1 cellular context compared by ENCODE assay signal in the genomic region with DNA sequence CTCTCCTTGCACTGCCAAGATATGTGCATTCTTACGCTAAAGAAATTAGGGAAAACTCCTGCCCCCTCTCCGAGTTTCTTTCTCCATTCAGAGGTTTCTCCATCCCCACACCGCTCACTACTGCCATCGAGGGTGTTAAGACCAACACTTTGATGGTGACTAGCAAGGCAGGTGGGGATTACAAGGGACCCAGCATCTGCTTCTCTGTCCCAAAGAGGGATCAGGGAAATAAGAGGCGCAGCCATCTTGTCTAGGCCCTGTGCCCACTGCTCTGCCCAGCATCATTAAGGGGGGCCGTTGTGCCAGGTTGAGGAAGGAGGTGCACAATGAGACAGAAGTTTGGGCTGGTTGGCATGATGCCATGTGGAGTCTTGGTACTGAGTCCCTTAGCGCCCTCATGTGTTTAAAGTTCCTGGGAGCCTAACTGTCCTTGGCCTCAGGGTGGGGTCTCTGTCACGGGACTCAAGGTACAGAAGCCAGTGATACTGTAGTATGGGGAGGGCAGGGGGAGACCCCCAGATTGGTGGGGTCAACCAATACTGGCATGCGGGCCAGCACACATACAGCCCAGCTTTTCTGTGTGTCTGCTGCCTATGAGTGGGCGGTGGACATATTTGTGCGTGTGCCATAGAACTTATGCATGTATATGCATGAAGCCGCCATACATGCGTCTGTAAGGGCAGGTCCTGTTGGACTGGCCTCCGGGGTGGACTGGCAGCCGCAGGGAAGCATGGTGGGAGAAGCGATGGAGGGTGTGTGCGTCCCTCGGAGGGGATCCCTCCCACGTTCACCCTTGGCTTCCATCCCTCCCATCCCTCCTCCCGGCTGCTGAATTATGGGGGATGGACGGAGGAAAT.
TF ChIP-seq lines count a peak whose summit lies in the region.

No MANE protein-coding gene starts in this region.

TF ChIP-seq in K562, 482 proteins besides CTCF, POLR2A, EP300 and RAD21 (continued from another document):
- TF ChIP-seq, protein P1, sequence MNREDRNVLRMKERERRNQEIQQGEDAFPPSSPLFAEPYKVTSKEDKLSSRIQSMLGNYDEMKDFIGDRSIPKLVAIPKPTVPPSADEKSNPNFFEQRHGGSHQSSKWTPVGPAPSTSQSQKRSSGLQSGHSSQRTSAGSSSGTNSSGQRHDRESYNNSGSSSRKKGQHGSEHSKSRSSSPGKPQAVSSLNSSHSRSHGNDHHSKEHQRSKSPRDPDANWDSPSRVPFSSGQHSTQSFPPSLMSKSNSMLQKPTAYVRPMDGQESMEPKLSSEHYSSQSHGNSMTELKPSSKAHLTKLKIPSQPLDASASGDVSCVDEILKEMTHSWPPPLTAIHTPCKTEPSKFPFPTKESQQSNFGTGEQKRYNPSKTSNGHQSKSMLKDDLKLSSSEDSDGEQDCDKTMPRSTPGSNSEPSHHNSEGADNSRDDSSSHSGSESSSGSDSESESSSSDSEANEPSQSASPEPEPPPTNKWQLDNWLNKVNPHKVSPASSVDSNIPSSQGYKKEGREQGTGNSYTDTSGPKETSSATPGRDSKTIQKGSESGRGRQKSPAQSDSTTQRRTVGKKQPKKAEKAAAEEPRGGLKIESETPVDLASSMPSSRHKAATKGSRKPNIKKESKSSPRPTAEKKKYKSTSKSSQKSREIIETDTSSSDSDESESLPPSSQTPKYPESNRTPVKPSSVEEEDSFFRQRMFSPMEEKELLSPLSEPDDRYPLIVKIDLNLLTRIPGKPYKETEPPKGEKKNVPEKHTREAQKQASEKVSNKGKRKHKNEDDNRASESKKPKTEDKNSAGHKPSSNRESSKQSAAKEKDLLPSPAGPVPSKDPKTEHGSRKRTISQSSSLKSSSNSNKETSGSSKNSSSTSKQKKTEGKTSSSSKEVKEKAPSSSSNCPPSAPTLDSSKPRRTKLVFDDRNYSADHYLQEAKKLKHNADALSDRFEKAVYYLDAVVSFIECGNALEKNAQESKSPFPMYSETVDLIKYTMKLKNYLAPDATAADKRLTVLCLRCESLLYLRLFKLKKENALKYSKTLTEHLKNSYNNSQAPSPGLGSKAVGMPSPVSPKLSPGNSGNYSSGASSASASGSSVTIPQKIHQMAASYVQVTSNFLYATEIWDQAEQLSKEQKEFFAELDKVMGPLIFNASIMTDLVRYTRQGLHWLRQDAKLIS (CRISPR knock-in tag; IDR thresholded peaks at IDR 0.05), result 0 out of 2 replicates have a peak, but pooled peaks have one; percentile 12
- TF ChIP-seq EGR1 (conservative IDR thresholded peaks at IDR 0.05) (peak; percentile 79), ZNF431 (CRISPR knock-in tag; IDR thresholded peaks at IDR 0.05) (no peak), CHD1 (IDR thresholded peaks at IDR 0.05; ENCODE audit: low read length) (no peak), LARP7 (IDR thresholded peaks at IDR 0.05) (no peak), ZNF644 (tag; IDR thresholded peaks at IDR 0.05; ENCODE audit: low read depth) (no peak), ZNF699 (CRISPR knock-in tag; IDR thresholded peaks at IDR 0.05; ENCODE audit: insufficient replicate concordance) (no peak), CBFB (CRISPR knock-in tag; IDR thresholded peaks at IDR 0.05) (peak; percentile 38; the same call in 1 of the 2 replicates), GTF2F1 (IDR thresholded peaks at IDR 0.05; ENCODE audit: low read depth, low read length) (0 out of 2 replicates have a peak, but pooled peaks have one; percentile 17), TAF9B (IDR thresholded peaks at IDR 0.05; ENCODE audit: partially characterized antibody) (no peak), FOXM1 (IDR thresholded peaks at IDR 0.05; ENCODE audit: low read depth) (no peak), FOXM1 (CRISPR knock-in tag; IDR thresholded peaks at IDR 0.05; ENCODE audit: low read depth) (0 out of 2 replicates have a peak, but pooled peaks have one; percentile 71), ZNF124 (CRISPR knock-in tag; IDR thresholded peaks at IDR 0.05) (no peak), NR1H2 (CRISPR knock-in tag; IDR thresholded peaks at IDR 0.05) (peak; percentile 78; the same call in 1 of the 2 replicates), ZFPM2 (CRISPR knock-in tag; IDR thresholded peaks at IDR 0.05) (no peak), ZNF354B (CRISPR knock-in tag; IDR thresholded peaks at IDR 0.05) (no peak), U2AF1 (optimal IDR thresholded peaks at IDR 0.05; ENCODE audit: low read depth, low read length) (no peak), HLTF (IDR thresholded peaks at IDR 0.05) (no peak), SP2 (IDR thresholded peaks at IDR 0.05; ENCODE audit: extremely low read depth, low read depth, low read length, poor library complexity, severe bottlenecking) (no peak), SMAD1 (IDR thresholded peaks at IDR 0.05; ENCODE audit: low read depth, low read length, partially characterized antibody) (peak; percentile 39), ZNF780A (CRISPR knock-in tag; IDR thresholded peaks at IDR 0.05) (no peak), ZNF24 (IDR thresholded peaks at IDR 0.05) (no peak), HNRNPUL1 (IDR thresholded peaks at IDR 0.05; ENCODE audit: low read length) (no peak), MAFF (IDR thresholded peaks at IDR 0.05; ENCODE audit: low read length) (no peak), NFYB (IDR thresholded peaks at IDR 0.05; ENCODE audit: extremely low read depth, insufficient read length) (no peak), ZNF197 (CRISPR knock-in tag; IDR thresholded peaks at IDR 0.05; ENCODE audit: low read depth) (no peak), ZNF282 (CRISPR knock-in tag; IDR thresholded peaks at IDR 0.05) (no peak), C11orf30 (IDR thresholded peaks at IDR 0.05; ENCODE audit: low read depth) (no peak)
- TF ChIP-seq, protein P2, sequence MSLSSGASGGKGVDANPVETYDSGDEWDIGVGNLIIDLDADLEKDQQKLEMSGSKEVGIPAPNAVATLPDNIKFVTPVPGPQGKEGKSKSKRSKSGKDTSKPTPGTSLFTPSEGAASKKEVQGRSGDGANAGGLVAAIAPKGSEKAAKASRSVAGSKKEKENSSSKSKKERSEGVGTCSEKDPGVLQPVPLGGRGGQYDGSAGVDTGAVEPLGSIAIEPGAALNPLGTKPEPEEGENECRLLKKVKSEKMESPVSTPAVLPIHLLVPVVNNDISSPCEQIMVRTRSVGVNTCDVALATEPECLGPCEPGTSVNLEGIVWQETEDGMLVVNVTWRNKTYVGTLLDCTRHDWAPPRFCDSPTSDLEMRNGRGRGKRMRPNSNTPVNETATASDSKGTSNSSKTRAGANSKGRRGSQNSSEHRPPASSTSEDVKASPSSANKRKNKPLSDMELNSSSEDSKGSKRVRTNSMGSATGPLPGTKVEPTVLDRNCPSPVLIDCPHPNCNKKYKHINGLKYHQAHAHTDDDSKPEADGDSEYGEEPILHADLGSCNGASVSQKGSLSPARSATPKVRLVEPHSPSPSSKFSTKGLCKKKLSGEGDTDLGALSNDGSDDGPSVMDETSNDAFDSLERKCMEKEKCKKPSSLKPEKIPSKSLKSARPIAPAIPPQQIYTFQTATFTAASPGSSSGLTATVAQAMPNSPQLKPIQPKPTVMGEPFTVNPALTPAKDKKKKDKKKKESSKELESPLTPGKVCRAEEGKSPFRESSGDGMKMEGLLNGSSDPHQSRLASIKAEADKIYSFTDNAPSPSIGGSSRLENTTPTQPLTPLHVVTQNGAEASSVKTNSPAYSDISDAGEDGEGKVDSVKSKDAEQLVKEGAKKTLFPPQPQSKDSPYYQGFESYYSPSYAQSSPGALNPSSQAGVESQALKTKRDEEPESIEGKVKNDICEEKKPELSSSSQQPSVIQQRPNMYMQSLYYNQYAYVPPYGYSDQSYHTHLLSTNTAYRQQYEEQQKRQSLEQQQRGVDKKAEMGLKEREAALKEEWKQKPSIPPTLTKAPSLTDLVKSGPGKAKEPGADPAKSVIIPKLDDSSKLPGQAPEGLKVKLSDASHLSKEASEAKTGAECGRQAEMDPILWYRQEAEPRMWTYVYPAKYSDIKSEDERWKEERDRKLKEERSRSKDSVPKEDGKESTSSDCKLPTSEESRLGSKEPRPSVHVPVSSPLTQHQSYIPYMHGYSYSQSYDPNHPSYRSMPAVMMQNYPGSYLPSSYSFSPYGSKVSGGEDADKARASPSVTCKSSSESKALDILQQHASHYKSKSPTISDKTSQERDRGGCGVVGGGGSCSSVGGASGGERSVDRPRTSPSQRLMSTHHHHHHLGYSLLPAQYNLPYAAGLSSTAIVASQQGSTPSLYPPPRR (CRISPR knock-in tag; IDR thresholded peaks at IDR 0.05; ENCODE audit: borderline replicate concordance), result 0 out of 2 replicates have a peak, but pooled peaks have one; percentile 27
- TF ChIP-seq, protein P3, sequence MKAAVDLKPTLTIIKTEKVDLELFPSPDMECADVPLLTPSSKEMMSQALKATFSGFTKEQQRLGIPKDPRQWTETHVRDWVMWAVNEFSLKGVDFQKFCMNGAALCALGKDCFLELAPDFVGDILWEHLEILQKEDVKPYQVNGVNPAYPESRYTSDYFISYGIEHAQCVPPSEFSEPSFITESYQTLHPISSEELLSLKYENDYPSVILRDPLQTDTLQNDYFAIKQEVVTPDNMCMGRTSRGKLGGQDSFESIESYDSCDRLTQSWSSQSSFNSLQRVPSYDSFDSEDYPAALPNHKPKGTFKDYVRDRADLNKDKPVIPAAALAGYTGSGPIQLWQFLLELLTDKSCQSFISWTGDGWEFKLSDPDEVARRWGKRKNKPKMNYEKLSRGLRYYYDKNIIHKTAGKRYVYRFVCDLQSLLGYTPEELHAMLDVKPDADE (conservative IDR thresholded peaks at IDR 0.05; ENCODE audit: control insufficient read depth, low read depth, low read length), result no peak
- TF ChIP-seq, protein P4, sequence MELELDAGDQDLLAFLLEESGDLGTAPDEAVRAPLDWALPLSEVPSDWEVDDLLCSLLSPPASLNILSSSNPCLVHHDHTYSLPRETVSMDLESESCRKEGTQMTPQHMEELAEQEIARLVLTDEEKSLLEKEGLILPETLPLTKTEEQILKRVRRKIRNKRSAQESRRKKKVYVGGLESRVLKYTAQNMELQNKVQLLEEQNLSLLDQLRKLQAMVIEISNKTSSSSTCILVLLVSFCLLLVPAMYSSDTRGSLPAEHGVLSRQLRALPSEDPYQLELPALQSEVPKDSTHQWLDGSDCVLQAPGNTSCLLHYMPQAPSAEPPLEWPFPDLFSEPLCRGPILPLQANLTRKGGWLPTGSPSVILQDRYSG (tag; conservative IDR thresholded peaks at IDR 0.05; ENCODE audit: low read depth), result no peak
- TF ChIP-seq, protein P5, sequence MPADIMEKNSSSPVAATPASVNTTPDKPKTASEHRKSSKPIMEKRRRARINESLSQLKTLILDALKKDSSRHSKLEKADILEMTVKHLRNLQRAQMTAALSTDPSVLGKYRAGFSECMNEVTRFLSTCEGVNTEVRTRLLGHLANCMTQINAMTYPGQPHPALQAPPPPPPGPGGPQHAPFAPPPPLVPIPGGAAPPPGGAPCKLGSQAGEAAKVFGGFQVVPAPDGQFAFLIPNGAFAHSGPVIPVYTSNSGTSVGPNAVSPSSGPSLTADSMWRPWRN (IDR thresholded peaks at IDR 0.05; ENCODE audit: low read depth), result no peak
